Comparison of ENCODE assay signal across 1 cellular context in genomic region chr2:128611421-128612320, GRCh38.
TF ChIP-seq lines count a peak whose summit lies in the region.

No MANE protein-coding gene starts in this region.

TF ChIP-seq in IMR-90, 13 proteins besides CTCF, POLR2A, EP300 and RAD21 (continued from another document):
- TF ChIP-seq USF2 (IDR thresholded peaks at IDR 0.05; ENCODE audit: low read depth, low read length) (no peak), MXI1 (IDR thresholded peaks at IDR 0.05; ENCODE audit: borderline replicate concordance, low read depth, low read length) (no peak), FOS (IDR thresholded peaks at IDR 0.05; ENCODE audit: low read depth, low read length) (no peak), MAFK (IDR thresholded peaks at IDR 0.05; ENCODE audit: low read depth, low read length) (no peak), RFX5 (IDR thresholded peaks at IDR 0.05; ENCODE audit: low read depth, low read length) (no peak), NFE2L2 (IDR thresholded peaks at IDR 0.05; ENCODE audit: low read depth, low read length) (no peak), CHD1 (IDR thresholded peaks at IDR 0.05; ENCODE audit: low read depth, low read length) (no peak), ELK1 (IDR thresholded peaks at IDR 0.05; ENCODE audit: borderline replicate concordance, low read depth, low read length) (no peak)
